Comparison of ENCODE assay signal across 17 cellular contexts in genomic region chr2:179262077-179262660, GRCh38. TPM values are rescaled to one million over a fixed set of nuclear protein-coding genes. Genes with fewer than 3 reads are reported as not detected.
DNase-seq lines count a peak whose midpoint lies in the region; ATAC-seq, FAIRE-seq and TF ChIP-seq lines count a peak whose summit lies in the region.
"Had no signal": no experiment of that assay in that cellular context is flagged by ENCODE, and none has a peak within 500 bp of the region (broad histone marks: within the 10 kb centered on the region; RNA-seq: fewer than 3 reads in every experiment).

No MANE protein-coding gene starts in this region.

- intact Hi-C loops in GM12878 (cut with micrococcal nuclease; ENCODE audit: unreplicated experiment), result loop anchor here (5.0 to 10.0 kb wide), 2 partner anchors 230 to 743 kb away; partner anchors contain the start of gene CWC22

- H3K36me3 ChIP-seq in DND-41 (ENCODE audit: insufficient read depth, low read length), result no peaks in the 10 kb centered on the region; the same call in 1 of the 2 replicates
- no peaks in the 10 kb centered on the region for H3K36me3 ChIP-seq in GM12878 (ENCODE audit: control insufficient read depth in 2 of 2, insufficient read depth in 2 of 2, low read length in 1 of 2)
- H3K36me3 ChIP-seq in osteoblast (ENCODE audit: insufficient read depth, low read length), result no peaks in the 10 kb centered on the region

- POLR2A ChIA-PET in GM12878 (lab: Charles Lee), result interaction anchor here (0.6 to 2.4 kb wide), 5 partner anchors 8 to 1851 kb away, joined by 3 to 10 read pairs (median 5); no protein-coding TSS in a partner anchor

- CTCF ChIA-PET in GM12878 (lab: Yijun Ruan, JAX), result interaction anchor here (1.3 to 3.0 kb wide), 3 partner anchors 9 to 42 kb away, joined by 4 to 16 read pairs (median 15); no protein-coding TSS in a partner anchor

- peaks cover 12% of the 10 kb centered on the region for H3K27me3 ChIP-seq in DND-41 (ENCODE audit: insufficient read depth, low read length, poor library complexity)
- no peaks in the 10 kb centered on the region for H3K27me3 ChIP-seq in GM12878 (replicated peaks in 1 of 2; ENCODE audit: control insufficient read depth in 2 of 2, insufficient read depth in 2 of 2, low read length in 1 of 2)
- no peaks in the 10 kb centered on the region for H3K27me3 ChIP-seq in osteoblast (ENCODE audit: insufficient read depth, low read length)
- H3K27me3 ChIP-seq: SJCRH30 had no signal

- ATAC-seq in DND-41 (ENCODE audit: insufficient read depth, low read depth), result no peak
- no peak for ATAC-seq in GM12878
- no peak for ATAC-seq in GM19452 (IDR thresholded peaks at IDR 0.05; ENCODE audit: unreplicated experiment)
- ATAC-seq: natural killer cell, right cardiac atrium had no signal

- H4K20me1 ChIP-seq in DND-41 (ENCODE audit: insufficient read depth, low read length) (peaks cover 7% of the 10 kb centered on the region; the same call in 1 of the 2 replicates), GM12878 (ENCODE audit: control insufficient read depth, insufficient read depth) (no peaks in the 10 kb centered on the region), osteoblast (ENCODE audit: insufficient read depth, low read length) (peaks cover 17% of the 10 kb centered on the region)

- H3K9ac ChIP-seq in DND-41 (ENCODE audit: low read depth, low read length), result no peak overlapping the region
- no peak overlapping the region; the same call in 1 of the 2 replicates for H3K9ac ChIP-seq in GM12878 (ENCODE audit: control insufficient read depth, insufficient read depth, low read length)

- H2AFZ ChIP-seq in DND-41 (ENCODE audit: low read depth, low read length) (no peak overlapping the region), GM12878 (ENCODE audit: control insufficient read depth, low read depth, low read length) (no peak overlapping the region), osteoblast (ENCODE audit: low read length) (no peak overlapping the region)

- no peak for FAIRE-seq in GM12878 (lab: Jason Lieb, UNC)

- H3K27ac ChIP-seq in DND-41 (ENCODE audit: low read length) (no peak overlapping the region), GM12878 (ENCODE audit: control insufficient read depth, insufficient read depth) (no peak overlapping the region), osteoblast (ENCODE audit: low read depth, low read length) (peak overlapping the region; percentile 84)
- H3K27ac ChIP-seq: SJCRH30 had no signal

- H3K4me1 ChIP-seq in DND-41 (ENCODE audit: insufficient read depth, low read length), result peaks cover 25% of the 10 kb centered on the region
- H3K4me1 ChIP-seq in GM12878 (ENCODE audit: control insufficient read depth, insufficient read depth, low read length), result peaks cover 5% of the 10 kb centered on the region
- peaks cover 29% of the 10 kb centered on the region for H3K4me1 ChIP-seq in osteoblast (ENCODE audit: insufficient read depth, low read length)
- H3K4me1 ChIP-seq: SJCRH30 had no signal

- in situ Hi-C loops in GM12878 (cut with MboI), result no loop called here

- BruUV-seq in GM12878 (replicated peaks; lab: Mats Ljungman, UMichigan), result no TSS peak

- SMC1A ChIA-PET in GM12878 (lab: Charles Lee; ENCODE audit: uncharacterized antibody, unreplicated experiment), result interaction anchor here (1.2 to 2.2 kb wide), 5 partner anchors 9 to 335 kb away, joined by 3 to 24 read pairs (median 8); no protein-coding TSS in a partner anchor

- H3K79me2 ChIP-seq in DND-41 (ENCODE audit: insufficient read depth, low read length) (peaks cover 57% of the 10 kb centered on the region), GM12878 (ENCODE audit: control insufficient read depth, insufficient read depth, low read length) (peaks cover 20% of the 10 kb centered on the region), osteoblast (ENCODE audit: insufficient read depth, low read length) (peaks cover 69% of the 10 kb centered on the region)

- TF ChIP-seq RAD21 in GM12878 (IDR thresholded peaks at IDR 0.05; ENCODE audit: insufficient read depth, low read depth, low read length), result no peak

- no peak for DNase-seq in DND-41
- no peak for DNase-seq in GM12878 (ENCODE audit: low read depth, low spot score)
- peak; percentile 36 for DNase-seq in fibroblast of pulmonary artery (ENCODE audit: low read depth)
- no peak for DNase-seq in osteoblast (ENCODE audit: insufficient read length, low spot score, missing footprints)
- no peak for DNase-seq in NCI-H1436 (lab: John Stamatoyannopoulos, UW)
- no peak for DNase-seq in ureter (ENCODE audit: low spot score)
- no peak for DNase-seq in cerebellar nuclear complex (lab: John Stamatoyannopoulos, UW)
- DNase-seq: activated gamma-delta T cell treated with Interleukin-2 at 50 U/mL for 16 hours, aorta, natural killer cell, NCI-H187 treated with DMSO at 0.1 percent for 48 hours, NCI-H524, right cardiac atrium, T-helper 9 cell had no signal

- 98% methylated on average over 3 of the region's 3 CpGs for WGBS in GM12878 (ENCODE audit: insufficient coverage, insufficient replicate concordance, low lambda C conversion rate, missing lambda C conversion rate)

- H3K4me3 ChIP-seq in DND-41 (ENCODE audit: low read depth in 1 of 2, low read length in 2 of 2) (no peak overlapping the region), GM12878 (no peak overlapping the region), fibroblast of pulmonary artery (replicated peaks; ENCODE audit: low read depth, low read length) (peak overlapping the region; percentile 81), osteoblast (ENCODE audit: insufficient read depth, low read length) (peak overlapping the region; percentile 87)
- H3K4me3 ChIP-seq: lung had no signal

- H3K9me3 ChIP-seq in DND-41 (ENCODE audit: insufficient read depth, low read length, severe bottlenecking) (no peaks in the 10 kb centered on the region), GM12878 (replicated peaks; ENCODE audit: control insufficient read depth, insufficient read depth, low read length) (peaks cover 3% of the 10 kb centered on the region; the same call in 1 of the 3 replicates), osteoblast (ENCODE audit: low read depth, low read length) (no peaks in the 10 kb centered on the region)
- H3K9me3 ChIP-seq: SJCRH30 had no signal

- TF ChIP-seq CTCF in DND-41 (IDR thresholded peaks at IDR 0.05; ENCODE audit: borderline replicate concordance, extremely low read depth, low read length, poor library complexity, severe bottlenecking), result no peak
- TF ChIP-seq CTCF in GM12878 (IDR thresholded peaks at IDR 0.05 in 2 of 3, conservative IDR thresholded peaks at IDR 0.05 in 1 of 3; ENCODE audit: control insufficient read depth in 2 of 3, extremely low read depth in 1 of 3, insufficient read depth in 1 of 3, low read depth in 3 of 3, low read length in 3 of 3), result no peak
- no peak for TF ChIP-seq CTCF in fibroblast of pulmonary artery (IDR thresholded peaks at IDR 0.05; ENCODE audit: low read length, missing control alignments)
- no peak for TF ChIP-seq CTCF in osteoblast (IDR thresholded peaks at IDR 0.05; ENCODE audit: extremely low read depth, low read depth, low read length)

- TF ChIP-seq EP300 in GM12878 (IDR thresholded peaks at IDR 0.05; ENCODE audit: borderline replicate concordance in 1 of 2, control insufficient read depth in 1 of 2, low read depth in 2 of 2, low read length in 2 of 2), result no peak

- TF ChIP-seq POLR2A in GM12878 (IDR thresholded peaks at IDR 0.05; ENCODE audit: low read depth, low read length), result no peak

- H3K4me2 ChIP-seq in DND-41 (ENCODE audit: insufficient read depth, low read length) (peak overlapping the region; percentile 86), GM12878 (ENCODE audit: control insufficient read depth, insufficient read depth) (peak overlapping the region; percentile 94; the same call in 1 of the 2 replicates), osteoblast (ENCODE audit: insufficient read depth, low read length) (peak overlapping the region; percentile 98)

- RAD21 ChIA-PET in GM12878 (lab: Charles Lee; ENCODE audit: unreplicated experiment), result interaction anchor here (1.7 to 3.0 kb wide), 4 partner anchors 9 to 42 kb away, joined by 6 to 18 read pairs (median 11); no protein-coding TSS in a partner anchor

TF ChIP-seq in GM12878, 131 proteins besides CTCF, POLR2A, EP300 and RAD21 (continues in another document):
- TF ChIP-seq MEF2B (IDR thresholded peaks at IDR 0.05; ENCODE audit: partially characterized antibody, poor library complexity, severe bottlenecking) (no peak), SIX5 (IDR thresholded peaks at IDR 0.05; ENCODE audit: low read depth, low read length, severe bottlenecking) (no peak), SMAD5 (IDR thresholded peaks at IDR 0.05; ENCODE audit: low read depth) (no peak), ZNF384 (IDR thresholded peaks at IDR 0.05; ENCODE audit: borderline replicate concordance, low read depth, low read length) (no peak), SMAD1 (IDR thresholded peaks at IDR 0.05; ENCODE audit: low read depth, partially characterized antibody) (no peak), POLR2AphosphoS5 (IDR thresholded peaks at IDR 0.05; ENCODE audit: low read length) (no peak)

RNA-seq across cellular contexts. Expression of gene SESTD1, which starts 2.5 kb away (rescaled TPM):
- total RNA-seq in GM12878 (2013; cell fraction: nucleolus; rRNA removed), result 33.2 and 34.8 TPM in 2 replicates
- total RNA-seq in GM12878 (2014; rRNA removed), result 5.2 and 9.4 TPM in 2 replicates
- total RNA-seq in GM12878 (2014; rRNA removed; fragmentation: Illumina TruSeq; extraction: Trizol), result 8.7 and 9.5 TPM in 2 replicates
- 22.6 and 22.7 TPM in 2 replicates for total RNA-seq in GM12878 (2021)
- polyA plus RNA-seq in GM12878 (2011; ENCODE audit: low read depth), result 3.6 TPM
- polyA plus RNA-seq in GM12878 (2011; rRNA removed), result 12.7 and 16.5 TPM in 2 replicates
- polyA plus RNA-seq in GM12878 (2011; cell fraction: cytosol; rRNA removed), result 4.9 and 5.2 TPM in 2 replicates
- polyA plus RNA-seq in GM12878 (2011; cell fraction: nucleus; rRNA removed), result 11.1 and 12.5 TPM in 2 replicates
- 2.4 and 4.3 TPM in 2 replicates for polyA plus RNA-seq in GM12878 (2012)
- polyA plus RNA-seq in GM12878 (2014; fragmentation: Illumina TruSeq; extraction: Trizol), result 9.9 and 12.9 TPM in 2 replicates
- 1 to 10 TPM; 5.4 to 6.2 TPM for polyA plus RNA-seq in GM12878 (2014; fragmentation: Nextera tagmentation; extraction: Ambion mirVana)
- polyA plus RNA-seq in GM12878 (2014; rRNA removed), result 6.2 and 9.4 TPM in 2 replicates
- polyA plus RNA-seq in GM12878 (2016; fragmentation: Nextera tagmentation; extraction: Ambion mirVana), result 10 to 100 TPM in 1 of 2 experiments, 1 to 10 TPM in 1; 4.4 to 14.6 TPM
- 5.2 and 31.7 TPM in 2 replicates for polyA minus RNA-seq in GM12878 (2011; rRNA and poly(A)+ RNA removed)
- polyA minus RNA-seq in GM12878 (2011; cell fraction: cytosol; rRNA and poly(A)+ RNA removed), result 4.1 and 5.4 TPM in 2 replicates
- 10.8 and 15.4 TPM in 2 replicates for polyA minus RNA-seq in GM12878 (2011; cell fraction: nucleus; rRNA and poly(A)+ RNA removed)
- 45.1 and 51.0 TPM in 2 replicates for total RNA-seq in osteoblast
- 70.6 TPM for total RNA-seq in ureter

Comparison
In these comparisons a context has a peak if more than half of its experiments do, and no peak if none do; other contexts are left out.
1. H3K4me3 ChIP-seq: peak in fibroblast of pulmonary artery (single experiment) and osteoblast (single experiment); none in DND-41 (0 of 2) and GM12878 (single experiment).
2. Peak in every context shown above with its lines, with median percentiles within 50 percentile points of each other: H3K4me2 ChIP-seq.